In genomic region chr7:157336383-157337315, GRCh38 we compare ENCODE assay signal across 8 cellular contexts. TPM values are rescaled to one million over a fixed set of nuclear protein-coding genes. Genes with fewer than 3 reads are reported as not detected.
A peak's percentile ranks its signal among the peaks of the same experiment; 100 is the strongest.
DNase-seq lines count a peak whose midpoint lies in the region; ATAC-seq and TF ChIP-seq lines count a peak whose summit lies in the region.

Gene DNAJB6 (plus strand): TSS chr7:157337004. CDS start chr7:157358573, 21,569 bp downstream.

- H3K4me3 Mint-ChIP-seq in GM23338 = peak within 1 kb of the TSS; percentile 92
- peak within 1 kb of the TSS; percentile 97 for H3K4me3 Mint-ChIP-seq in activated T-helper 17 cell treated with anti-CD3 and anti-CD28 coated beads, Interleukin-2, amount 50 U/mL, for 72 hours
- H3K4me3 Mint-ChIP-seq in naive thymus-derived CD4-positive, alpha-beta T cell = peak within 1 kb of the TSS; percentile 94 to 99 (median 97)
- H3K4me3 Mint-ChIP-seq in stimulated activated memory B cell treated with anti-CD40 and anti-IgM and Interleukin-4, amounts not matched to agents 10 μg/mL and 1 μg/mL and 100 μg/mL, for 72 hours = peak within 1 kb of the TSS; percentile 84

- ATAC-seq in GM23338 = peak; percentile 81
- ATAC-seq in activated T-helper 17 cell treated with anti-CD3 and anti-CD28 coated beads, Interleukin-2, amount 50 U/mL, for 72 hours (replicated peaks) = peak; percentile 72
- ATAC-seq in naive thymus-derived CD4-positive, alpha-beta T cell = peak; percentile 91
- peak; percentile 90 for ATAC-seq in stimulated activated memory B cell treated with anti-CD40 and anti-IgM and Interleukin-4, amounts not matched to agents 10 μg/mL and 1 μg/mL and 100 μg/mL, for 72 hours

- peak within 1 kb of the TSS; percentile 70; the same call in 1 of the 2 replicates for H2AFZ ChIP-seq in GM23338
- peak within 1 kb of the TSS; percentile 79 for H2AFZ ChIP-seq in fibroblast of lung (ENCODE audit: low read length)

- H3K4me1 Mint-ChIP-seq in GM23338 = peaks cover 43% of the 10 kb centered on the region
- peaks cover 14% of the 10 kb centered on the region for H3K4me1 Mint-ChIP-seq in activated T-helper 17 cell treated with anti-CD3 and anti-CD28 coated beads, Interleukin-2, amount 50 U/mL, for 72 hours
- peaks cover 26 to 45% (median 38%) of the 10 kb centered on the region in 7 donors for H3K4me1 Mint-ChIP-seq in naive thymus-derived CD4-positive, alpha-beta T cell
- H3K4me1 Mint-ChIP-seq in stimulated activated memory B cell treated with anti-CD40 and anti-IgM and Interleukin-4, amounts not matched to agents 10 μg/mL and 1 μg/mL and 100 μg/mL, for 72 hours = peaks cover 77% of the 10 kb centered on the region

- H3K36me3 ChIP-seq in GM23338 (ENCODE audit: insufficient read depth) = no peaks in the 10 kb centered on the region
- H3K36me3 ChIP-seq in fibroblast of lung (ENCODE audit: control insufficient read depth, insufficient read depth, low read length) = no peaks in the 10 kb centered on the region
- H3K36me3 ChIP-seq in naive thymus-derived CD4-positive, alpha-beta T cell (ENCODE audit: control insufficient read depth in 2 of 3, insufficient read depth in 3 of 3, low read length in 3 of 3) = peaks cover 0 to 3% (median 0%) of the 10 kb centered on the region in 3 experiments

- H3K27ac ChIP-seq in GM23338 (ENCODE audit: low read depth) = peak within 1 kb of the TSS; percentile 97
- peak within 1 kb of the TSS; percentile 90 for H3K27ac ChIP-seq in fibroblast of lung (ENCODE audit: insufficient read depth, low read length)
- peak within 1 kb of the TSS; percentile 83 for H3K27ac ChIP-seq in naive thymus-derived CD4-positive, alpha-beta T cell (ENCODE audit: low read depth, low read length)

- no peaks in the 10 kb centered on the region for H3K9me3 ChIP-seq in fibroblast of lung (ENCODE audit: control insufficient read depth, insufficient read depth, low read depth, low read length)
- H3K9me3 ChIP-seq in naive thymus-derived CD4-positive, alpha-beta T cell (ENCODE audit: control insufficient read depth in 2 of 3, low read length in 3 of 3) = no peaks in the 10 kb centered on the region

- POLR2A ChIA-PET in naive thymus-derived CD4-positive, alpha-beta T cell (lab: Charles Lee) = interaction anchor here (0.6 to 0.9 kb wide), 3 partner anchors 22 to 90 kb away, joined by 3 read pairs; no protein-coding TSS in a partner anchor

- peak within 1 kb of the TSS; percentile 87 for H3K9ac ChIP-seq in fibroblast of lung (ENCODE audit: insufficient read depth, low read length)

- TF ChIP-seq CTCF in GM23338 (conservative IDR thresholded peaks at IDR 0.05; ENCODE audit: low read depth in 2 of 2) (no peak), fibroblast of lung (conservative IDR thresholded peaks at IDR 0.05 in 1 of 2, IDR thresholded peaks at IDR 0.05 in 1 of 2; ENCODE audit: low read depth in 1 of 2, low read length in 2 of 2) (no peak)

- H3K36me3 Mint-ChIP-seq in GM23338 (ENCODE audit: low read depth) = peaks cover 37% of the 10 kb centered on the region
- peaks cover 51% of the 10 kb centered on the region for H3K36me3 Mint-ChIP-seq in activated T-helper 17 cell treated with anti-CD3 and anti-CD28 coated beads, Interleukin-2, amount 50 U/mL, for 72 hours (ENCODE audit: low read depth)
- peaks cover 0 to 12% (median 6%) of the 10 kb centered on the region in 5 donors for H3K36me3 Mint-ChIP-seq in naive thymus-derived CD4-positive, alpha-beta T cell
- H3K36me3 Mint-ChIP-seq in stimulated activated memory B cell treated with anti-CD40 and anti-IgM and Interleukin-4, amounts not matched to agents 10 μg/mL and 1 μg/mL and 100 μg/mL, for 72 hours = peaks cover 21% of the 10 kb centered on the region

- peaks cover 70% of the 10 kb centered on the region for H3K79me2 ChIP-seq in GM23338 (replicated peaks; ENCODE audit: insufficient read depth)
- H3K79me2 ChIP-seq in fibroblast of lung (ENCODE audit: control insufficient read depth, insufficient read depth, low read length) = peaks cover 42% of the 10 kb centered on the region

- H3K4me3 ChIP-seq in GM23338 (peak within 1 kb of the TSS; percentile 100), fibroblast of lung (replicated peaks in 1 of 4; ENCODE audit: control extremely low read depth in 1 of 4, insufficient read depth in 1 of 4, low read depth in 3 of 4, low read length in 4 of 4) (peak within 1 kb of the TSS; percentile 68 to 89 (median 78))
- peak within 1 kb of the TSS; percentile 91 for H3K4me3 ChIP-seq in naive thymus-derived CD4-positive, alpha-beta T cell (ENCODE audit: low read length)

- no peaks in the 10 kb centered on the region for H3K9me2 ChIP-seq in GM23338 (ENCODE audit: insufficient read depth)

- CTCF ChIA-PET in naive thymus-derived CD4-positive, alpha-beta T cell (lab: Charles Lee) = no interaction called here

- H3K4me1 ChIP-seq in GM23338 (ENCODE audit: insufficient read depth) (peaks cover 36% of the 10 kb centered on the region), fibroblast of lung (ENCODE audit: control insufficient read depth, extremely low read depth, insufficient read depth, low read length) (no peaks in the 10 kb centered on the region)
- H3K4me1 ChIP-seq in naive thymus-derived CD4-positive, alpha-beta T cell (ENCODE audit: control insufficient read depth in 2 of 2, insufficient read depth in 2 of 2, low read length in 2 of 2) = peaks cover 24 to 27% of the 10 kb centered on the region in 2 donors

- DNase-seq in Daoy (ENCODE audit: low read depth) (peak; percentile 99), GM23338 (ENCODE audit: low spot score) (peak; percentile 94), LHCN-M2 (ENCODE audit: low read depth) (peak; percentile 93), RPMI7951 (ENCODE audit: low read depth) (peak; percentile 90), fibroblast of lung (ENCODE audit: low read depth in 2 of 2) (peak; percentile 87 to 92)
- DNase-seq in naive thymus-derived CD4-positive, alpha-beta T cell = peak; percentile 93 to 98 (median 97)

- peaks cover 30% of the 10 kb centered on the region for H4K20me1 ChIP-seq in GM23338 (replicated peaks; ENCODE audit: insufficient read depth)
- peaks cover 3% of the 10 kb centered on the region for H4K20me1 ChIP-seq in fibroblast of lung (ENCODE audit: control insufficient read depth, extremely low read depth, insufficient read depth, low read length)

- peaks cover 30% of the 10 kb centered on the region for H3F3A ChIP-seq in GM23338 (replicated peaks; ENCODE audit: low read depth)

- H3K27ac Mint-ChIP-seq in GM23338 = peak within 1 kb of the TSS; percentile 97
- peak within 1 kb of the TSS; percentile 94 for H3K27ac Mint-ChIP-seq in activated T-helper 17 cell treated with anti-CD3 and anti-CD28 coated beads, Interleukin-2, amount 50 U/mL, for 72 hours
- H3K27ac Mint-ChIP-seq in naive thymus-derived CD4-positive, alpha-beta T cell = peak within 1 kb of the TSS; percentile 96 to 99 (median 98)
- H3K27ac Mint-ChIP-seq in stimulated activated memory B cell treated with anti-CD40 and anti-IgM and Interleukin-4, amounts not matched to agents 10 μg/mL and 1 μg/mL and 100 μg/mL, for 72 hours = peak within 1 kb of the TSS; percentile 84

- peaks cover 28% of the 10 kb centered on the region for H3K27me3 Mint-ChIP-seq in GM23338 (ENCODE audit: insufficient read depth, low read depth, poor library complexity)
- H3K27me3 Mint-ChIP-seq in activated T-helper 17 cell treated with anti-CD3 and anti-CD28 coated beads, Interleukin-2, amount 50 U/mL, for 72 hours = no peaks in the 10 kb centered on the region
- H3K27me3 Mint-ChIP-seq in naive thymus-derived CD4-positive, alpha-beta T cell = peaks cover 0 to 26% (median 4%) of the 10 kb centered on the region in 5 donors
- peaks cover 14% of the 10 kb centered on the region for H3K27me3 Mint-ChIP-seq in stimulated activated memory B cell treated with anti-CD40 and anti-IgM and Interleukin-4, amounts not matched to agents 10 μg/mL and 1 μg/mL and 100 μg/mL, for 72 hours

- peak within 1 kb of the TSS; percentile 99 for H3K4me2 ChIP-seq in GM23338
- H3K4me2 ChIP-seq in fibroblast of lung (ENCODE audit: extremely low read depth, insufficient read depth, low read length) = peak within 1 kb of the TSS; percentile 85

- no peaks in the 10 kb centered on the region for H3K27me3 ChIP-seq in GM23338 (ENCODE audit: insufficient read depth)
- no peaks in the 10 kb centered on the region for H3K27me3 ChIP-seq in fibroblast of lung (ENCODE audit: control insufficient read depth, insufficient read depth, low read length)
- H3K27me3 ChIP-seq in naive thymus-derived CD4-positive, alpha-beta T cell (ENCODE audit: control insufficient read depth in 2 of 2, insufficient read depth in 2 of 2, low read length in 2 of 2) = no peaks in the 10 kb centered on the region

- peaks cover 9% of the 10 kb centered on the region; the same call in 2 of the 3 replicates for H3K9me3 Mint-ChIP-seq in GM23338
- H3K9me3 Mint-ChIP-seq in activated T-helper 17 cell treated with anti-CD3 and anti-CD28 coated beads, Interleukin-2, amount 50 U/mL, for 72 hours = no peaks in the 10 kb centered on the region
- H3K9me3 Mint-ChIP-seq in naive thymus-derived CD4-positive, alpha-beta T cell = peaks cover 0 to 2% (median 0%) of the 10 kb centered on the region in 11 donors
- H3K9me3 Mint-ChIP-seq in stimulated activated memory B cell treated with anti-CD40 and anti-IgM and Interleukin-4, amounts not matched to agents 10 μg/mL and 1 μg/mL and 100 μg/mL, for 72 hours = no peaks in the 10 kb centered on the region

- intact Hi-C loops in naive thymus-derived CD4-positive, alpha-beta T cell (cut with micrococcal nuclease) = loop anchor here (1.0 to 5.0 kb wide), 8 partner anchors 34 to 696 kb away; partner anchors contain the start of genes LMBR1 (in 2 of the 2), RNF32 (in 1 of the 2) and UBE3C (in 1 of the 2)

RNA-seq across cellular contexts. Expression of gene DNAJB6, which starts in this region (rescaled TPM):
- total RNA-seq in Daoy (2014; rRNA removed; shearing (Covaris generic)) = 235 and 239 TPM in 2 replicates
- total RNA-seq in GM23338 (2014; rRNA removed; shearing (Covaris generic)) = 308 and 325 TPM in 2 replicates
- 305 and 322 TPM in 2 replicates for polyA plus RNA-seq in GM23338 (2016; fragmentation: Nextera tagmentation; extraction: Ambion mirVana)
- total RNA-seq in LHCN-M2 (2014; rRNA removed) = 151 and 152 TPM in 2 replicates
- polyA plus RNA-seq in LHCN-M2 (2012) = 163 TPM
- 97.4 and 101 TPM in 2 replicates for total RNA-seq in RPMI7951 (2014; rRNA removed; shearing (Covaris generic))
- 100 to 1,000 TPM; 113 to 118 TPM for total RNA-seq in activated T-helper 17 cell treated with anti-CD3 and anti-CD28 coated beads, Interleukin-2, amount 50 U/mL, for 72 hours
- 84.5 and 86.2 TPM in 2 replicates for total RNA-seq in fibroblast of lung
- polyA plus RNA-seq in fibroblast of lung = 98.7 and 117 TPM in 2 replicates
- 89.2 and 106 TPM in 2 replicates for polyA plus RNA-seq in fibroblast of lung (2012)
- polyA minus RNA-seq in fibroblast of lung (ENCODE audit: low replicate concordance) = 20.5 and 29.9 TPM in 2 replicates
- 100 to 1,000 TPM in 2 of 5 experiments, 10 to 100 TPM in 3; 79.8 to 219 (median 96.0) TPM for total RNA-seq in naive thymus-derived CD4-positive, alpha-beta T cell
- polyA plus RNA-seq in naive thymus-derived CD4-positive, alpha-beta T cell = 100 to 1,000 TPM; 114 to 130 TPM

Comparison
In these comparisons a context has a peak if more than half of its experiments do, and no peak if none do; other contexts are left out.
1. Peak in every context shown above with its lines: DNase-seq, ATAC-seq, H3K4me3 ChIP-seq and H3K27ac ChIP-seq.